ENCODE assay signal across 8 cellular contexts in genomic region chr2:215664847-215665525, GRCh38.
DNase-seq lines count a peak whose midpoint lies in the region; ATAC-seq and TF ChIP-seq lines count a peak whose summit lies in the region.

No MANE protein-coding gene starts in this region.

- no peaks in the 10 kb centered on the region for H3K79me2 ChIP-seq in fibroblast of lung (ENCODE audit: control insufficient read depth, insufficient read depth, low read length)

- in situ Hi-C loops in Caki2 (cut with HindIII; ENCODE audit: low pct_unique_long_range_greater_than_20kb, low sequenced_read_pairs) = no loop called here

- peak overlapping the region; percentile 21 for H3K27ac ChIP-seq in fibroblast of lung (ENCODE audit: insufficient read depth, low read length)
- H3K27ac ChIP-seq in aorta (ENCODE audit: low read depth in 1 of 2, low read length in 2 of 2) = no peak overlapping the region

- H3K36me3 ChIP-seq in fibroblast of lung (ENCODE audit: control insufficient read depth, insufficient read depth, low read length) = no peaks in the 10 kb centered on the region
- H3K36me3 ChIP-seq in aorta (ENCODE audit: control insufficient read depth in 1 of 2, insufficient read depth in 2 of 2, low read length in 1 of 2) = no peaks in the 10 kb centered on the region

- H3K4me3 ChIP-seq in fibroblast of lung (replicated peaks in 1 of 4; ENCODE audit: control extremely low read depth in 1 of 4, insufficient read depth in 1 of 4, low read depth in 3 of 4, low read length in 4 of 4) (no peak overlapping the region), aorta (ENCODE audit: low read length in 2 of 2) (no peak overlapping the region)

- H3K27me3 ChIP-seq in fibroblast of lung (ENCODE audit: control insufficient read depth, insufficient read depth, low read length) (no peaks in the 10 kb centered on the region), aorta (ENCODE audit: control insufficient read depth in 1 of 2, insufficient read depth in 2 of 2, low read length in 1 of 2) (no peaks in the 10 kb centered on the region)

- H3K4me2 ChIP-seq in fibroblast of lung (ENCODE audit: extremely low read depth, insufficient read depth, low read length) = no peak overlapping the region

- no peak for TF ChIP-seq CTCF in fibroblast of lung (conservative IDR thresholded peaks at IDR 0.05 in 1 of 2, IDR thresholded peaks at IDR 0.05 in 1 of 2; ENCODE audit: low read depth in 1 of 2, low read length in 2 of 2)

- H3K9ac ChIP-seq in fibroblast of lung (ENCODE audit: insufficient read depth, low read length) = no peak overlapping the region

- DNase-seq in Caki2 (ENCODE audit: low read depth) = peak; percentile 64
- peak; percentile 85 for DNase-seq in NCI-H460 (ENCODE audit: extremely low read depth, low read depth)
- peak; percentile 91 to 98 for DNase-seq in fibroblast of lung (ENCODE audit: low read depth in 2 of 2)
- no peak for DNase-seq in aorta
- no peak for DNase-seq in NCI-H146 (lab: John Stamatoyannopoulos, UW)

- no peaks in the 10 kb centered on the region for H3K9me3 ChIP-seq in fibroblast of lung (ENCODE audit: control insufficient read depth, insufficient read depth, low read depth, low read length)
- no peaks in the 10 kb centered on the region for H3K9me3 ChIP-seq in aorta (ENCODE audit: control insufficient read depth, low read length)

- no peaks in the 10 kb centered on the region for H4K20me1 ChIP-seq in fibroblast of lung (ENCODE audit: control insufficient read depth, extremely low read depth, insufficient read depth, low read length)

- H3K4me1 ChIP-seq in fibroblast of lung (ENCODE audit: control insufficient read depth, extremely low read depth, insufficient read depth, low read length) = peaks cover 9% of the 10 kb centered on the region
- H3K4me1 ChIP-seq in aorta (ENCODE audit: control insufficient read depth in 1 of 2, insufficient read depth in 2 of 2, low read length in 2 of 2) = peaks cover 0 to 2% of the 10 kb centered on the region in 2 donors

- 64% methylated on average over 3 of the region's 3 CpGs for WGBS in aorta, 2 donors

- intact Hi-C loops in aorta (cut with DNase I) = no loop called here

- H2AFZ ChIP-seq in fibroblast of lung (ENCODE audit: low read length) = no peak overlapping the region

- ATAC-seq in GM21619 (IDR thresholded peaks at IDR 0.05; ENCODE audit: unreplicated experiment) (peak; percentile 93), aorta (ENCODE audit: low FRiP score) (peak; percentile 31), GM19455 (IDR thresholded peaks at IDR 0.05; ENCODE audit: unreplicated experiment) (no peak), HG03521 (IDR thresholded peaks at IDR 0.05; ENCODE audit: unreplicated experiment) (no peak)

Comparison
In these comparisons a context has a peak if more than half of its experiments do, and no peak if none do; other contexts are left out.
1. DNase-seq: peak in Caki2 (single experiment), NCI-H460 (single experiment) and fibroblast of lung (2 of 2); none in aorta (0 of 2) and NCI-H146 (single experiment).
2. ATAC-seq: peak in GM21619 (single experiment) and aorta (single experiment); none in GM19455 (single experiment) and HG03521 (single experiment).